ENCODE assay signal across 8 cellular contexts in genomic region chr1:210250998-210251679, GRCh38. TPM values are rescaled to one million over a fixed set of nuclear protein-coding genes. Genes with fewer than 3 reads are reported as not detected.
DNase-seq lines count a peak whose midpoint lies in the region; ATAC-seq and TF ChIP-seq lines count a peak whose summit lies in the region.

No MANE protein-coding gene starts in this region.

- POLR2A ChIA-PET in RWPE1 (lab: Yijun Ruan, JAX; ENCODE audit: low non-redundant PET): no interaction called here

- H4K20me1 ChIP-seq in KMS-11 (ENCODE audit: insufficient read depth): no peaks in the 10 kb centered on the region

- H3K36me3 ChIP-seq in KMS-11 (ENCODE audit: insufficient read depth) (no peaks in the 10 kb centered on the region), duodenal mucosa (ENCODE audit: control insufficient read depth in 1 of 2, insufficient read depth in 2 of 2, low read length in 2 of 2) (no peaks in the 10 kb centered on the region), lung (ENCODE audit: control insufficient read depth in 2 of 2, insufficient read depth in 2 of 2, low read length in 2 of 2) (no peaks in the 10 kb centered on the region)

- WGBS in lung, 2 donors: 1% methylated on average over 21 to 37 of the region's 37 CpGs

- no peak overlapping the region for H3K4me3 ChIP-seq in KMS-11 (IDR thresholded peaks at IDR 0.05; ENCODE audit: insufficient read depth, low read depth, low read length)
- peak overlapping the region; percentile 68 to 74 for H3K4me3 ChIP-seq in duodenal mucosa (ENCODE audit: low read depth in 1 of 2, low read length in 2 of 2)
- H3K4me3 ChIP-seq in lung: peak overlapping the region; percentile 32

- H3K27me3 ChIP-seq in KMS-11 (ENCODE audit: insufficient read depth, low read depth) (no peaks in the 10 kb centered on the region), duodenal mucosa (ENCODE audit: control insufficient read depth in 1 of 2, insufficient read depth in 2 of 2, low read length in 2 of 2) (peaks cover 0 to 8% of the 10 kb centered on the region in 2 donors), lung (ENCODE audit: control insufficient read depth, insufficient read depth) (no peaks in the 10 kb centered on the region)

- H3K4me1 ChIP-seq in KMS-11 (ENCODE audit: low read depth, poor library complexity, severe bottlenecking) (peaks cover 33% of the 10 kb centered on the region), duodenal mucosa (ENCODE audit: control insufficient read depth in 1 of 2, insufficient read depth in 2 of 2, low read length in 2 of 2) (peaks cover 11 to 16% of the 10 kb centered on the region in 2 donors), lung (ENCODE audit: control insufficient read depth in 2 of 2, insufficient read depth in 2 of 2, low read length in 2 of 2) (peaks cover 0 to 8% of the 10 kb centered on the region in 2 donors)

- H3K4me2 ChIP-seq in KMS-11: peak overlapping the region; percentile 73

- H3K9ac ChIP-seq in KMS-11 (peak overlapping the region; percentile 20; the same call in 1 of the 2 replicates), duodenal mucosa (ENCODE audit: low read depth in 1 of 2, low read length in 2 of 2) (peak overlapping the region in 1 of 2 donors; percentile 31)

- ATAC-seq in lung (ENCODE audit: insufficient read depth, low FRiP score) (peak; percentile 55), HG02763 (IDR thresholded peaks at IDR 0.05; ENCODE audit: unreplicated experiment) (no peak), GM18909 (IDR thresholded peaks at IDR 0.05; ENCODE audit: poor library complexity, unreplicated experiment) (no peak)

- H3K9me3 ChIP-seq in duodenal mucosa (ENCODE audit: control insufficient read depth in 1 of 2, low read length in 2 of 2) (no peaks in the 10 kb centered on the region), lung (ENCODE audit: control insufficient read depth in 2 of 2, insufficient read depth in 1 of 2, low read length in 1 of 2) (no peaks in the 10 kb centered on the region)

- CTCF ChIA-PET in RWPE1 (lab: Yijun Ruan, JAX): interaction anchor here (0.8 to 1.0 kb wide), 3 partner anchors 9 to 51 kb away, joined by 3 read pairs; no protein-coding TSS in a partner anchor

- no peaks in the 10 kb centered on the region for H3K79me2 ChIP-seq in KMS-11 (ENCODE audit: insufficient read depth, low read depth)

- peak overlapping the region; percentile 70; the same call in 1 of the 2 replicates for H2AFZ ChIP-seq in KMS-11 (ENCODE audit: low read depth)

- H3K27ac ChIP-seq in KMS-11 (no peak overlapping the region), RWPE1 (peak overlapping the region; percentile 86), duodenal mucosa (ENCODE audit: low read depth, low read length) (no peak overlapping the region), lung (ENCODE audit: low read depth in 1 of 2, low read length in 1 of 2) (peak overlapping the region in 1 of 2 donors; percentile 24), substantia nigra (ENCODE audit: low read depth, low read length, poor library complexity, severe bottlenecking) (peak overlapping the region; percentile 93)

- DNase-seq in DMS53 (lab: John Stamatoyannopoulos, UW) (peak; percentile 99), RWPE1 (ENCODE audit: low spot score) (peak; percentile 70), lung (ENCODE audit: low spot score) (peak; percentile 49), substantia nigra (lab: John Stamatoyannopoulos, UW) (peak; percentile 46 to 92 (median 82))

- TF ChIP-seq CTCF in KMS-11 (conservative IDR thresholded peaks at IDR 0.05; ENCODE audit: low read depth, low read length): no peak
- no peak for TF ChIP-seq CTCF in RWPE1 (conservative IDR thresholded peaks at IDR 0.05; ENCODE audit: low read depth)
- TF ChIP-seq CTCF in lung (IDR thresholded peaks at IDR 0.05; ENCODE audit: control extremely low read depth, extremely low read depth): no peak

RNA-seq across cellular contexts. Expression of gene SERTAD4, which starts 18.5 kb away (rescaled TPM):
- 1 to 10 TPM; 3.4 to 7.8 TPM for total RNA-seq in lung
- 1 to 10 TPM; 1.9 to 2.0 TPM for polyA plus RNA-seq in lung

Comparison
In these comparisons a context has a peak if more than half of its experiments do, and no peak if none do; other contexts are left out.
1. DNase-seq: peak in every context shown above with its lines; median percentile 99 in DMS53; 82 in substantia nigra; 70 in RWPE1; 49 in lung.
2. H3K27ac ChIP-seq: peak in RWPE1 (single experiment) and substantia nigra (single experiment); none in KMS-11 (single experiment) and duodenal mucosa (single experiment).